10 cellular contexts compared by ENCODE assay signal in genomic region chr2:156445311-156446218, GRCh38. TPM values are rescaled to one million over a fixed set of nuclear protein-coding genes. Genes with fewer than 3 reads are reported as not detected.
DNase-seq lines count a peak whose midpoint lies in the region; ATAC-seq and TF ChIP-seq lines count a peak whose summit lies in the region.
"Had no signal": no experiment of that assay in that cellular context is flagged by ENCODE, and none has a peak within 500 bp of the region (broad histone marks: within the 10 kb centered on the region; RNA-seq: fewer than 3 reads in every experiment).

No MANE protein-coding gene starts in this region.

- intact Hi-C loops in Right ventricle myocardium inferior (cut with DNase I) (no loop called here), aorta (cut with DNase I) (loop anchor here in 1 of 2 donors (10.0 kb wide), 1 partner anchor 89 kb away; no protein-coding TSS in a partner anchor)

- DNase-seq in Right ventricle myocardium inferior (ENCODE audit: missing footprints): no peak
- no peak for DNase-seq in right atrium auricular region (ENCODE audit: low spot score)
- DNase-seq in cardiac fibroblast (ENCODE audit: low read depth in 2 of 2): peak; percentile 86 to 94
- no peak for DNase-seq in aorta
- no peak for DNase-seq in NCI-H187 treated with DMSO at 0.1 percent for 48 hours (lab: John Stamatoyannopoulos, UW)
- DNase-seq in NCI-H1417 (lab: John Stamatoyannopoulos, UW): no peak
- DNase-seq in retina: no peak
- DNase-seq: T-helper 9 cell had no signal

- no peak overlapping the region for H3K4me3 ChIP-seq in right atrium auricular region
- no peak overlapping the region for H3K4me3 ChIP-seq in cardiac fibroblast (replicated peaks in 1 of 2; ENCODE audit: low read depth in 2 of 2, low read length in 2 of 2)
- H3K4me3 ChIP-seq in aorta (ENCODE audit: low read length in 2 of 2): no peak overlapping the region
- H3K4me3 ChIP-seq: skin epidermis had no signal

- no peaks in the 10 kb centered on the region for H3K36me3 ChIP-seq in right atrium auricular region
- H3K36me3 ChIP-seq in aorta (ENCODE audit: control insufficient read depth in 1 of 2, insufficient read depth in 2 of 2, low read length in 1 of 2): no peaks in the 10 kb centered on the region

- 68 to 75% methylated on average over 6 of the region's 6 CpGs for WGBS in aorta, 2 donors

- no peak for TF ChIP-seq CTCF in right atrium auricular region (IDR thresholded peaks at IDR 0.05)
- no peak for TF ChIP-seq CTCF in cardiac fibroblast (IDR thresholded peaks at IDR 0.05; ENCODE audit: low read depth, low read length)

- peak; percentile 52 for ATAC-seq in Right ventricle myocardium inferior
- peak; percentile 62 for ATAC-seq in HG03175 (IDR thresholded peaks at IDR 0.05; ENCODE audit: unreplicated experiment)
- ATAC-seq in aorta (ENCODE audit: low FRiP score): peak; percentile 75

- H3K4me1 ChIP-seq in right atrium auricular region: no peaks in the 10 kb centered on the region
- no peaks in the 10 kb centered on the region for H3K4me1 ChIP-seq in aorta (ENCODE audit: control insufficient read depth in 1 of 2, insufficient read depth in 2 of 2, low read length in 2 of 2)

- no peak overlapping the region for H3K27ac ChIP-seq in right atrium auricular region
- H3K27ac ChIP-seq in aorta (ENCODE audit: low read depth in 1 of 2, low read length in 2 of 2): no peak overlapping the region

- no peaks in the 10 kb centered on the region for H3K9me3 ChIP-seq in right atrium auricular region
- no peaks in the 10 kb centered on the region for H3K9me3 ChIP-seq in aorta (ENCODE audit: control insufficient read depth, low read length)

- H3K27me3 ChIP-seq in right atrium auricular region (no peaks in the 10 kb centered on the region), aorta (ENCODE audit: control insufficient read depth in 1 of 2, insufficient read depth in 2 of 2, low read length in 1 of 2) (no peaks in the 10 kb centered on the region)

RNA-seq across cellular contexts. Expression of gene GPD2, which starts 9.4 kb away (rescaled TPM):
- total RNA-seq in Right ventricle myocardium inferior: 18.7 TPM
- 10 to 100 TPM; 14.9 to 29.1 TPM for total RNA-seq in right atrium auricular region
- 10 to 100 TPM; 16.3 to 31.3 TPM for total RNA-seq in aorta
- polyA plus RNA-seq in aorta: 10 to 100 TPM in 1 of 2 donors, 1 to 10 TPM in 1; 3.9 to 11.5 TPM

Comparison
In these comparisons a context has a peak if more than half of its experiments do, and no peak if none do; other contexts are left out.
1. DNase-seq: peak in cardiac fibroblast (2 of 2); none in Right ventricle myocardium inferior (single experiment), right atrium auricular region (single experiment), aorta (0 of 2), NCI-H187 treated with DMSO at 0.1 percent for 48 hours (single experiment), NCI-H1417 (0 of 3) and retina (single experiment).
2. Peak in every context shown above with its lines, with median percentiles within 50 percentile points of each other: ATAC-seq.